Comparison of ENCODE assay signal across 17 cellular contexts in the genomic region with DNA sequence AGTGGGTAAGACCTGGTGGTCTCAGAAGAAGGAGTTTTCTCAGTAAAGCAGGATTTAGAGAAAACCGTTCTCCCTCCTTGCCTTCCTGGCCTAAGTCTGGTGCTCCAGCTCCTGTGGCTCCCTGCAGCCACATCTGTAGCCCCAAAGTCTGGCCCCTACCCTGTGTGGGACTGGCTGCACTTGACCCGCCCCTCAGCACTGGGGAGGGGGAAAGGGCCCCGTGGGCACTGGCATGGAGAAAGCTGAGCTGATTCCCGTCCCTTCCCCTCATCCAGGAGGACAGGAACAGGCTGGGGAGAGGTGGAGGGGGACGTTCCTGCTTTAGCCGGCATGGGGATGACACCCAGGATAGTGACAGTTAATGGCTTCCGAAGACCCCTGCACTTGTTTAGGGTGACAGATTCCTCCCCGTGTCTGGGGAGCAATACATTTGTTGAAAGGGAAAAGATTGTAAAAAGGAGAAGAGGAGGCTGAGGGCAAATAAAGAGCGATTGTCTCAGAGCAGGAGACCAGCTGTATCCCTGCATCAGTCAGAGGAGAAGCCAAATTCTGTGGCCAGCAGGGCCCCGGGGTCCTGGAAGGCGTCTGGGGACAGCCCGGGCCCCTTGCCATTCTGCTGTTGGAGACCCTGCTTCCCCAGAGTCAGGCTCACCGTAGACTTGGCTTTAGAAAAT. TPM values are rescaled to one million over a fixed set of nuclear protein-coding genes. Genes with fewer than 3 reads are reported as not detected.
DNase-seq lines count a peak whose midpoint lies in the region; TF ChIP-seq lines count a peak whose summit lies in the region.
"Had no signal": no experiment of that assay in that cellular context is flagged by ENCODE, and none has a peak within 500 bp of the region (broad histone marks: within the 10 kb centered on the region; RNA-seq: fewer than 3 reads in every experiment).

No MANE protein-coding gene starts in this region.

- H3K4me3 Mint-ChIP-seq in brain, result peak overlapping the region in 1 of 5 experiments; percentile 58
- H3K4me3 Mint-ChIP-seq in activated T-helper 1 cell treated with anti-CD3 and anti-CD28 coated beads, Interleukin-12 subunit alpha, Interleukin-12 subunit beta, Interleukin-2, Interleukin-4 antibody, amounts not matched to agents 30 ng/mL and 10 ng/mL and 1 ng/mL, durations not matched to agents 14 hours and 24 hours and 36 hours, result no peak overlapping the region
- H3K4me3 Mint-ChIP-seq: CD4-positive, alpha-beta memory T cell; IgD-negative memory B cell had no signal

- H3K27ac Mint-ChIP-seq in brain, result peak overlapping the region; percentile 83 to 91 (median 88)
- H3K27ac Mint-ChIP-seq in activated T-helper 1 cell treated with anti-CD3 and anti-CD28 coated beads, Interleukin-12 subunit alpha, Interleukin-12 subunit beta, Interleukin-2, Interleukin-4 antibody, amounts not matched to agents 30 ng/mL and 10 ng/mL and 1 ng/mL, durations not matched to agents 14 hours and 24 hours and 36 hours, result no peak overlapping the region
- H3K27ac Mint-ChIP-seq: CD4-positive, alpha-beta memory T cell; IgD-negative memory B cell had no signal

- no peaks in the 10 kb centered on the region for H3K27me3 ChIP-seq in esophagus squamous epithelium
- H3K27me3 ChIP-seq in layer of hippocampus (ENCODE audit: control insufficient read depth, insufficient read depth, low read length), result no peaks in the 10 kb centered on the region

- no peak for TF ChIP-seq POLR2A in esophagus squamous epithelium (IDR thresholded peaks at IDR 0.05)

- H3K9me3 ChIP-seq in esophagus squamous epithelium, result no peaks in the 10 kb centered on the region

- no peak for DNase-seq in esophagus squamous epithelium (lab: John Stamatoyannopoulos, UW)
- DNase-seq in activated T-helper 1 cell treated with anti-CD3 and anti-CD28 coated beads, Interleukin-12 subunit alpha, Interleukin-12 subunit beta, Interleukin-2, Interleukin-4 antibody, amounts not matched to agents 30 ng/mL and 10 ng/mL and 1 ng/mL, durations not matched to agents 14 hours and 24 hours and 36 hours (ENCODE audit: low spot score), result no peak
- DNase-seq in activated CD4-positive, CD25-positive, alpha-beta regulatory T cell (lab: John Stamatoyannopoulos, UW), result no peak
- no peak for DNase-seq in activated naive CD4-positive, alpha-beta T cell treated with anti-CD3 and anti-CD28 coated beads, Interleukin-2, amount 50 U/mL, for 16 hours
- DNase-seq: ACHN, Calu3, NCI-H1105 treated with DMSO at 0.1 percent for 48 hours, NCI-H187, NCI-H748 treated with DMSO at 0.1 percent for 48 hours, OCI-M1 had no signal

- no peak overlapping the region for H3K4me3 ChIP-seq in esophagus squamous epithelium

- intact Hi-C loops in esophagus squamous epithelium (cut with DNase I), result no loop called here
- intact Hi-C loops in activated T-helper 1 cell treated with anti-CD3 and anti-CD28 coated beads, Interleukin-12 subunit alpha, Interleukin-12 subunit beta, Interleukin-2, Interleukin-4 antibody, amounts not matched to agents 30 ng/mL and 10 ng/mL and 1 ng/mL, durations not matched to agents 14 hours and 24 hours and 36 hours (cut with micrococcal nuclease), result no loop called here

- H3K27ac ChIP-seq in esophagus squamous epithelium (peak overlapping the region in 3 of 4 donors; percentile 6 to 21 (median 21)), layer of hippocampus (ENCODE audit: low read depth, low read length) (peak overlapping the region; percentile 82), temporal lobe (ENCODE audit: low read depth, low read length) (peak overlapping the region; percentile 75)

- H3K9me3 Mint-ChIP-seq in brain, result no peaks in the 10 kb centered on the region
- no peaks in the 10 kb centered on the region for H3K9me3 Mint-ChIP-seq in activated T-helper 1 cell treated with anti-CD3 and anti-CD28 coated beads, Interleukin-12 subunit alpha, Interleukin-12 subunit beta, Interleukin-2, Interleukin-4 antibody, amounts not matched to agents 30 ng/mL and 10 ng/mL and 1 ng/mL, durations not matched to agents 14 hours and 24 hours and 36 hours
- H3K9me3 Mint-ChIP-seq: CD4-positive, alpha-beta memory T cell; IgD-negative memory B cell had no signal

- H3K36me3 ChIP-seq in esophagus squamous epithelium, result peaks cover 0 to 76% (median 5%) of the 10 kb centered on the region in 3 donors

- WGBS in esophagus squamous epithelium, 2 donors, result 85 to 91% methylated on average over 8 of the region's 13 CpGs

- peaks cover 93% of the 10 kb centered on the region for H3K4me1 Mint-ChIP-seq in brain
- no peaks in the 10 kb centered on the region for H3K4me1 Mint-ChIP-seq in activated T-helper 1 cell treated with anti-CD3 and anti-CD28 coated beads, Interleukin-12 subunit alpha, Interleukin-12 subunit beta, Interleukin-2, Interleukin-4 antibody, amounts not matched to agents 30 ng/mL and 10 ng/mL and 1 ng/mL, durations not matched to agents 14 hours and 24 hours and 36 hours (ENCODE audit: low read depth)
- H3K4me1 Mint-ChIP-seq: CD4-positive, alpha-beta memory T cell had no signal

- TF ChIP-seq CTCF in brain (conservative IDR thresholded peaks at IDR 0.05) (no peak), esophagus squamous epithelium (IDR thresholded peaks at IDR 0.05) (no peak)

- peaks cover 0 to 21% (median 0%) of the 10 kb centered on the region in 3 donors for H3K4me1 ChIP-seq in esophagus squamous epithelium

- H3K27me3 Mint-ChIP-seq in brain, result no peaks in the 10 kb centered on the region
- no peaks in the 10 kb centered on the region for H3K27me3 Mint-ChIP-seq in activated T-helper 1 cell treated with anti-CD3 and anti-CD28 coated beads, Interleukin-12 subunit alpha, Interleukin-12 subunit beta, Interleukin-2, Interleukin-4 antibody, amounts not matched to agents 30 ng/mL and 10 ng/mL and 1 ng/mL, durations not matched to agents 14 hours and 24 hours and 36 hours (ENCODE audit: insufficient read depth)
- H3K27me3 Mint-ChIP-seq: CD4-positive, alpha-beta memory T cell; IgD-negative memory B cell had no signal

- peaks cover 16% of the 10 kb centered on the region for H3K36me3 Mint-ChIP-seq in brain
- peaks cover 12% of the 10 kb centered on the region for H3K36me3 Mint-ChIP-seq in activated T-helper 1 cell treated with anti-CD3 and anti-CD28 coated beads, Interleukin-12 subunit alpha, Interleukin-12 subunit beta, Interleukin-2, Interleukin-4 antibody, amounts not matched to agents 30 ng/mL and 10 ng/mL and 1 ng/mL, durations not matched to agents 14 hours and 24 hours and 36 hours (ENCODE audit: low read depth)

RNA-seq across cellular contexts. Expression of gene GRIN2C, which starts 37.9 kb away (rescaled TPM):
- 10.0 TPM for polyA plus RNA-seq in brain (ENCODE audit: insufficient read depth, low read depth, low replicate concordance)
- total RNA-seq in esophagus squamous epithelium (1 to 10 TPM in 1 of 4 donors, under 1 TPM in 2, not detected in 1; 0.13 to 4.6 (median 0.19) TPM), temporal lobe (0.98 TPM)
- 0.02 and 0.34 TPM in 2 replicates for total RNA-seq in activated T-helper 1 cell treated with anti-CD3 and anti-CD28 coated beads, Interleukin-12 subunit alpha, Interleukin-12 subunit beta, Interleukin-2, Interleukin-4 antibody, amounts not matched to agents 30 ng/mL and 10 ng/mL and 1 ng/mL, durations not matched to agents 14 hours and 24 hours and 36 hours
- total RNA-seq: Calu3, H7, RPMI7951 had no signal
- polyA plus RNA-seq: CD4-positive, alpha-beta memory T cell; IgD-negative memory B cell had no signal

RNA-seq across cellular contexts. Expression of gene NAT9, which starts 45.6 kb away (rescaled TPM):
- polyA plus RNA-seq in brain (ENCODE audit: insufficient read depth, low read depth, low replicate concordance), result 24.8 TPM
- total RNA-seq in esophagus squamous epithelium (10 to 100 TPM; 17.3 to 29.8 (median 24.5) TPM), temporal lobe (12.5 TPM)
- total RNA-seq in activated T-helper 1 cell treated with anti-CD3 and anti-CD28 coated beads, Interleukin-12 subunit alpha, Interleukin-12 subunit beta, Interleukin-2, Interleukin-4 antibody, amounts not matched to agents 30 ng/mL and 10 ng/mL and 1 ng/mL, durations not matched to agents 14 hours and 24 hours and 36 hours, result 69.0 and 70.8 TPM in 2 replicates

RNA-seq across cellular contexts. Expression of gene FDXR, which starts 51.0 kb away (rescaled TPM):
- 16.7 TPM for polyA plus RNA-seq in brain (ENCODE audit: insufficient read depth, low read depth, low replicate concordance)
- total RNA-seq in esophagus squamous epithelium, result 10 to 100 TPM; 24.4 to 46.4 (median 32.4) TPM
- 3.2 TPM for total RNA-seq in temporal lobe
- total RNA-seq in activated T-helper 1 cell treated with anti-CD3 and anti-CD28 coated beads, Interleukin-12 subunit alpha, Interleukin-12 subunit beta, Interleukin-2, Interleukin-4 antibody, amounts not matched to agents 30 ng/mL and 10 ng/mL and 1 ng/mL, durations not matched to agents 14 hours and 24 hours and 36 hours, result 20.1 and 21.5 TPM in 2 replicates

Comparison
In these comparisons a context has a peak if more than half of its experiments do, and no peak if none do; other contexts are left out.
1. H3K27ac ChIP-seq: peak in every context shown above with its lines; median percentile 82 in layer of hippocampus; 75 in temporal lobe; 21 in esophagus squamous epithelium.